In genomic region chr22:31313366-31314147, GRCh38 we compare ENCODE assay signal across 8 cellular contexts. TPM values are rescaled to one million over a fixed set of nuclear protein-coding genes. Genes with fewer than 3 reads are reported as not detected.
DNase-seq lines count a peak whose midpoint lies in the region; ATAC-seq and TF ChIP-seq lines count a peak whose summit lies in the region.

No MANE protein-coding gene starts in this region.

- DNase-seq in GM06990 (ENCODE audit: extremely low read depth, insufficient read length) (no peak), NCI-H1694 (lab: John Stamatoyannopoulos, UW) (peak; percentile 35), activated B cell treated with CpG ODN at 0.5 μM for 24 hours (peak; percentile 39), inferior parietal cortex (ENCODE audit: extremely low spot score) (peak; percentile 85), smooth muscle cell (lab: John Stamatoyannopoulos, UW; ENCODE audit: unreplicated experiment) (peak; percentile 2)
- DNase-seq in central memory CD8-positive, alpha-beta T cell (ENCODE audit: low spot score in 2 of 2) = peak; percentile 45 to 56

- H3K79me2 ChIP-seq in smooth muscle cell (ENCODE audit: low read depth) = no peaks in the 10 kb centered on the region

- no peaks in the 10 kb centered on the region for H3K4me1 ChIP-seq in smooth muscle cell (ENCODE audit: low read depth)

- peaks cover 9% of the 10 kb centered on the region for H3K36me3 Mint-ChIP-seq in activated B cell treated with CpG ODN at 0.5 μM for 24 hours (ENCODE audit: low read depth)
- H3K36me3 Mint-ChIP-seq in central memory CD8-positive, alpha-beta T cell (ENCODE audit: insufficient read depth) = peaks cover 8% of the 10 kb centered on the region

- H3K9me3 ChIP-seq in smooth muscle cell (replicated peaks; ENCODE audit: low read depth) = no peaks in the 10 kb centered on the region

- no peaks in the 10 kb centered on the region for H3K36me3 ChIP-seq in GM06990 (ENCODE audit: control insufficient read depth, insufficient read depth, low read length)
- no peaks in the 10 kb centered on the region for H3K36me3 ChIP-seq in smooth muscle cell (ENCODE audit: low read depth)

- H3K9me3 Mint-ChIP-seq in activated B cell treated with CpG ODN at 0.5 μM for 24 hours = peaks cover 3% of the 10 kb centered on the region
- H3K9me3 Mint-ChIP-seq in central memory CD8-positive, alpha-beta T cell = no peaks in the 10 kb centered on the region

- H3K27ac Mint-ChIP-seq in activated B cell treated with CpG ODN at 0.5 μM for 24 hours = no peak overlapping the region
- H3K27ac Mint-ChIP-seq in central memory CD8-positive, alpha-beta T cell (ENCODE audit: low read depth) = peak overlapping the region; percentile 29

- no peak overlapping the region for H3K27ac ChIP-seq in smooth muscle cell (ENCODE audit: low read depth)

- TF ChIP-seq CTCF in GM06990 (IDR thresholded peaks at IDR 0.05; ENCODE audit: insufficient read depth, low read length, poor library complexity, severe bottlenecking) (peak; percentile 92), activated B cell treated with CpG ODN at 0.5 μM for 24 hours (IDR thresholded peaks at IDR 0.05) (no peak), smooth muscle cell (IDR thresholded peaks at IDR 0.05; ENCODE audit: borderline replicate concordance, insufficient read depth, poor library complexity, severe bottlenecking) (peak; percentile 89)

- H3K4me3 ChIP-seq in GM06990 (replicated peaks; ENCODE audit: low read depth, low read length) (no peak overlapping the region), smooth muscle cell (no peak overlapping the region)

- no peak overlapping the region for H3K9ac ChIP-seq in smooth muscle cell (ENCODE audit: low read depth)

- WGBS in smooth muscle cell (ENCODE audit: low lambda C conversion rate) = 58% methylated on average over 6 of the region's 6 CpGs

- H4K20me1 ChIP-seq in smooth muscle cell (ENCODE audit: low read depth) = no peaks in the 10 kb centered on the region

- H3K4me2 ChIP-seq in smooth muscle cell = no peak overlapping the region

- CTCF ChIA-PET in activated B cell treated with CpG ODN at 0.5 μM for 24 hours (lab: Charles Lee) = interaction anchor here (0.7 to 6.2 kb wide), 16 partner anchors 9 to 390 kb away, joined by 3 to 44 read pairs (median 6); partner anchors contain the start of genes LIMK2 and PIK3IP1

- peak overlapping the region; percentile 30 for H2AFZ ChIP-seq in smooth muscle cell (ENCODE audit: low read depth)

- POLR2A ChIA-PET in activated B cell treated with CpG ODN at 0.5 μM for 24 hours (lab: Charles Lee) = interaction anchor here (0.6 to 1.6 kb wide), 9 partner anchors 10 to 206 kb away, joined by 3 to 10 read pairs (median 3); partner anchors contain the start of genes DRG1, LIMK2, PATZ1 and PIK3IP1

- ATAC-seq in activated B cell treated with CpG ODN at 0.5 μM for 24 hours (ENCODE audit: low read depth) (peak; percentile 54), HG02642 (IDR thresholded peaks at IDR 0.05; ENCODE audit: poor library complexity, unreplicated experiment) (no peak), HG02884 (IDR thresholded peaks at IDR 0.05; ENCODE audit: unreplicated experiment) (no peak)
- peak; percentile 46 for ATAC-seq in central memory CD8-positive, alpha-beta T cell (replicated peaks; ENCODE audit: extremely low read depth, poor library complexity, severe bottlenecking)

- peaks cover 7% of the 10 kb centered on the region for H3K4me1 Mint-ChIP-seq in activated B cell treated with CpG ODN at 0.5 μM for 24 hours
- H3K4me1 Mint-ChIP-seq in central memory CD8-positive, alpha-beta T cell = peaks cover 7% of the 10 kb centered on the region

- intact Hi-C loops in activated B cell treated with CpG ODN at 0.5 μM for 24 hours (cut with micrococcal nuclease) = loop anchor here (1.0 to 5.0 kb wide), 4 partner anchors 21 to 206 kb away; partner anchors contain the start of genes LIMK2, PIK3IP1 and SELENOM

- no peak overlapping the region for H3K4me3 Mint-ChIP-seq in activated B cell treated with CpG ODN at 0.5 μM for 24 hours
- no peak overlapping the region for H3K4me3 Mint-ChIP-seq in central memory CD8-positive, alpha-beta T cell

- H3K27me3 ChIP-seq in GM06990 (replicated peaks; ENCODE audit: control insufficient read depth, insufficient read depth, low read length) = no peaks in the 10 kb centered on the region
- H3K27me3 ChIP-seq in smooth muscle cell (ENCODE audit: low read depth) = no peaks in the 10 kb centered on the region

- H3K27me3 Mint-ChIP-seq in activated B cell treated with CpG ODN at 0.5 μM for 24 hours = no peaks in the 10 kb centered on the region
- H3K27me3 Mint-ChIP-seq in central memory CD8-positive, alpha-beta T cell = no peaks in the 10 kb centered on the region

- H3F3A ChIP-seq in smooth muscle cell (ENCODE audit: low read depth) = no peaks in the 10 kb centered on the region

RNA-seq across cellular contexts. Expression of gene PIK3IP1, which starts 21.3 kb away (rescaled TPM):
- total RNA-seq in activated B cell treated with CpG ODN at 0.5 μM for 24 hours (20.3 and 21.0 TPM in 2 replicates), smooth muscle cell (12.6 and 16.9 TPM in 2 replicates)
- 20.2 and 26.3 TPM in 2 replicates for polyA plus RNA-seq in smooth muscle cell

RNA-seq across cellular contexts. Expression of gene PATZ1, which starts 32.6 kb away (rescaled TPM):
- total RNA-seq in activated B cell treated with CpG ODN at 0.5 μM for 24 hours (35.4 and 37.4 TPM in 2 replicates), smooth muscle cell (12.9 and 14.3 TPM in 2 replicates)
- polyA plus RNA-seq in smooth muscle cell = 11.9 and 22.1 TPM in 2 replicates

Comparison
In these comparisons a context has a peak if more than half of its experiments do, and no peak if none do; other contexts are left out.
1. ATAC-seq: peak in activated B cell treated with CpG ODN at 0.5 μM for 24 hours (single experiment) and central memory CD8-positive, alpha-beta T cell (single experiment); none in HG02642 (single experiment) and HG02884 (single experiment).